17 cellular contexts compared by ENCODE assay signal in genomic region chr4:1569461-1570151, GRCh38.
A peak's percentile ranks its signal among the peaks of the same experiment; 100 is the strongest.
DNase-seq lines count a peak whose midpoint lies in the region; ATAC-seq, FAIRE-seq and TF ChIP-seq lines count a peak whose summit lies in the region.
"Had no signal": no experiment of that assay in that cellular context is flagged by ENCODE, and none has a peak within 500 bp of the region (broad histone marks: within the 10 kb centered on the region; RNA-seq: fewer than 3 reads in every experiment).

No MANE protein-coding gene starts in this region.

- H2AFZ ChIP-seq in K562 (ENCODE audit: low read depth, low read length), result no peak overlapping the region

- no peak for TF ChIP-seq EP300 in K562 (IDR thresholded peaks at IDR 0.05; ENCODE audit: low read length)

- no TSS peak for BruUV-seq in K562 (replicated peaks; lab: Mats Ljungman, UMichigan)

- H3K4me1 ChIP-seq in K562 (replicated peaks in 1 of 2; ENCODE audit: control insufficient read depth in 2 of 2, insufficient read depth in 2 of 2, low read length in 2 of 2), result peaks cover 7 to 79% of the 10 kb centered on the region in 2 experiments; a peak in 4 of 5 replicates

- FAIRE-seq in K562 (lab: Jason Lieb, UNC), result no peak
- FAIRE-seq: A204.1, H54 had no signal

- H3K27ac ChIP-seq in K562 (ENCODE audit: extremely low read depth, low read depth, low read length), result no peak overlapping the region

- H3K4me3 ChIP-seq in H7 (ENCODE audit: insufficient read depth, low read depth, low read length), result no peak overlapping the region
- no peak overlapping the region for H3K4me3 ChIP-seq in K562

- H4K20me1 ChIP-seq in K562 (replicated peaks; ENCODE audit: control insufficient read depth, insufficient read depth, low read length), result peaks cover 13% of the 10 kb centered on the region; the same call in 1 of the 2 replicates

- DNase-seq in H7 (peak; percentile 59), K562 (ENCODE audit: extremely low read depth in 1 of 4, low spot score in 3 of 4) (no peak), left lobe of liver (ENCODE audit: low spot score) (no peak), posterior vena cava (ENCODE audit: low spot score) (peak; percentile 75), iPS-NIHi11 (ENCODE audit: low spot score) (no peak), NCI-H1930 (lab: John Stamatoyannopoulos, UW) (no peak), NCI-H1048 (lab: John Stamatoyannopoulos, UW) (no peak), GM10248 (ENCODE audit: extremely low spot score) (no peak)
- DNase-seq: C1 segment of cervical spinal cord, DMS 273 treated with DMSO at 0.1 percent for 48 hours, Kasumi-1, NCI-H1436, NCI-H446 treated with DMSO at 0.1 percent for 48 hours, NCI-H774, SHP77 treated with DMSO at 0.1 percent for 48 hours had no signal

- H3K27me3 ChIP-seq in H7 (ENCODE audit: control insufficient read depth, insufficient read depth, low read length), result no peaks in the 10 kb centered on the region
- no peaks in the 10 kb centered on the region for H3K27me3 ChIP-seq in K562 (ENCODE audit: control insufficient read depth in 2 of 2, insufficient read depth in 2 of 2, low read length in 2 of 2)

- intact Hi-C loops in K562 (cut with micrococcal nuclease), result no loop called here
- intact Hi-C loops in posterior vena cava (cut with DNase I), result no loop called here

- CTCF ChIA-PET in K562 (lab: Yijun Ruan, JAX; ENCODE audit: low intra/inter-chr PET ratio), result no interaction called here
- CTCF ChIA-PET in GM10248 (lab: Yijun Ruan, JAX), result interaction anchor here (1.6 kb wide), 1 partner anchor 20 kb away, joined by 5 read pairs; no protein-coding TSS in a partner anchor

- POLR2A ChIA-PET in K562 (lab: Yijun Ruan, JAX) (no interaction called here), GM10248 (lab: Yijun Ruan, JAX) (no interaction called here)

- no peaks in the 10 kb centered on the region for H3K9me1 ChIP-seq in K562 (ENCODE audit: control insufficient read depth, insufficient read depth, low read length)

- TF ChIP-seq POLR2A in K562 (conservative IDR thresholded peaks at IDR 0.05), result no peak

- TF ChIP-seq CTCF in K562 (IDR thresholded peaks at IDR 0.05 in 2 of 3, conservative IDR thresholded peaks at IDR 0.05 in 1 of 3; ENCODE audit: insufficient read depth in 2 of 3, low read depth in 1 of 3, low read length in 3 of 3), result no peak
- no peak for TF ChIP-seq CTCF in GM10248 (IDR thresholded peaks at IDR 0.05; ENCODE audit: control extremely low read depth, extremely low read depth, low read depth, missing control alignments)

- H3K79me2 ChIP-seq in K562 (ENCODE audit: control insufficient read depth, insufficient read depth, low read length), result no peaks in the 10 kb centered on the region

- 0 out of 2 replicates have a peak, but pooled peaks cover 3% of the 10 kb centered on the region for H3K9me3 ChIP-seq in K562 (replicated peaks; ENCODE audit: control insufficient read depth, insufficient read depth, low read depth, low read length)

- in situ Hi-C loops in K562 (cut with MboI), result no loop called here

- no peaks in the 10 kb centered on the region for H3K36me3 ChIP-seq in H7 (replicated peaks; ENCODE audit: control insufficient read depth, insufficient read depth, low read length)
- H3K36me3 ChIP-seq in K562 (ENCODE audit: control insufficient read depth, insufficient read depth, low read length), result no peaks in the 10 kb centered on the region

- no peak overlapping the region for H3K4me2 ChIP-seq in K562 (ENCODE audit: insufficient read depth, low read length)

- ATAC-seq in K562, result no peak
- peak; percentile 10 for ATAC-seq in left lobe of liver

- peak overlapping the region in 1 of 2 experiments; percentile 78; a peak in 2 of 4 replicates for H3K9ac ChIP-seq in K562 (ENCODE audit: insufficient read depth in 1 of 2, low read depth in 2 of 2, low read length in 2 of 2)

- no peak for TF ChIP-seq RAD21 in K562 (CRISPR knock-in tag; conservative IDR thresholded peaks at IDR 0.05 in 1 of 2, IDR thresholded peaks at IDR 0.05 in 1 of 2)

- WGBS in K562 (ENCODE audit: insufficient coverage, low coverage, missing lambda C conversion rate), result 29% methylated on average over 15 of the region's 20 CpGs

TF ChIP-seq in K562, 482 proteins besides CTCF, POLR2A, EP300 and RAD21:
- TF ChIP-seq ESRRA (IDR thresholded peaks at IDR 0.05; ENCODE audit: borderline replicate concordance, low read depth), result 0 out of 2 replicates have a peak, but pooled peaks have one; percentile 13
- TF ChIP-seq CREB5 (CRISPR knock-in tag; IDR thresholded peaks at IDR 0.05), result no peak

Comparison
In these comparisons a context has a peak if more than half of its experiments do, and no peak if none do; other contexts are left out.
1. DNase-seq: peak in H7 (single experiment) and posterior vena cava (single experiment); none in K562 (0 of 4), left lobe of liver (single experiment), iPS-NIHi11 (single experiment), NCI-H1930 (0 of 2), NCI-H1048 (single experiment) and GM10248 (single experiment).